ENCODE assay signal across 17 cellular contexts in genomic region chr17:67449885-67450755, GRCh38.
DNase-seq lines count a peak whose midpoint lies in the region; ATAC-seq and TF ChIP-seq lines count a peak whose summit lies in the region.
"Had no signal": no experiment of that assay in that cellular context is flagged by ENCODE, and none has a peak within 500 bp of the region (broad histone marks: within the 10 kb centered on the region; RNA-seq: fewer than 3 reads in every experiment).

No MANE protein-coding gene starts in this region.

- H3K36me3 ChIP-seq in effector memory CD4-positive, alpha-beta T cell (ENCODE audit: control insufficient read depth, insufficient read depth, low read length), result no peaks in the 10 kb centered on the region
- no peaks in the 10 kb centered on the region for H3K36me3 ChIP-seq in breast epithelium

- H3K4me3 Mint-ChIP-seq in T-helper 1 cell treated with Interleukin-12 subunit alpha and Interleukin-12 subunit beta and Interleukin-4 antibody, amounts not matched to agents 30 μg/mL and 1 μg/mL, for 36 hours, result peak overlapping the region; percentile 50
- peak overlapping the region; percentile 16 for H3K4me3 Mint-ChIP-seq in activated CD4-positive, alpha-beta memory T cell treated with anti-CD3 and anti-CD28 coated beads for 36 hours
- H3K4me3 Mint-ChIP-seq: neural crest cell had no signal

- ATAC-seq in stimulated activated naive CD8-positive, alpha-beta T cell treated with anti-CD3 and anti-CD28 coated beads, Interleukin-15, Interleukin-2, amounts not matched to agents 100 U/mL and 50 U/mL, for 24 hours, result no peak

- H3K4me3 ChIP-seq in effector memory CD4-positive, alpha-beta T cell (ENCODE audit: insufficient read depth, low read depth, low read length, poor library complexity, severe bottlenecking), result no peak overlapping the region
- H3K4me3 ChIP-seq in breast epithelium, result no peak overlapping the region
- H3K4me3 ChIP-seq: lung had no signal

- no peaks in the 10 kb centered on the region for H3K9me3 ChIP-seq in effector memory CD4-positive, alpha-beta T cell (ENCODE audit: control insufficient read depth, low read length)
- no peaks in the 10 kb centered on the region for H3K9me3 ChIP-seq in breast epithelium

- peaks cover 52% of the 10 kb centered on the region for H3K4me1 ChIP-seq in effector memory CD4-positive, alpha-beta T cell (ENCODE audit: control insufficient read depth, insufficient read depth, low read length, poor library complexity, severe bottlenecking)
- H3K4me1 ChIP-seq in breast epithelium, result no peaks in the 10 kb centered on the region

- peaks cover 48% of the 10 kb centered on the region for H3K4me1 Mint-ChIP-seq in T-helper 1 cell treated with Interleukin-12 subunit alpha and Interleukin-12 subunit beta and Interleukin-4 antibody, amounts not matched to agents 30 μg/mL and 1 μg/mL, for 36 hours (ENCODE audit: low read depth)
- H3K4me1 Mint-ChIP-seq in activated CD4-positive, alpha-beta memory T cell treated with anti-CD3 and anti-CD28 coated beads for 36 hours (ENCODE audit: low read depth), result peaks cover 79% of the 10 kb centered on the region

- H3K27me3 Mint-ChIP-seq in T-helper 1 cell treated with Interleukin-12 subunit alpha and Interleukin-12 subunit beta and Interleukin-4 antibody, amounts not matched to agents 30 μg/mL and 1 μg/mL, for 36 hours (ENCODE audit: low read depth), result no peaks in the 10 kb centered on the region
- no peaks in the 10 kb centered on the region for H3K27me3 Mint-ChIP-seq in activated CD4-positive, alpha-beta memory T cell treated with anti-CD3 and anti-CD28 coated beads for 36 hours

- CTCF ChIA-PET in activated CD4-positive, alpha-beta memory T cell treated with anti-CD3 and anti-CD28 coated beads for 36 hours (lab: Charles Lee), result interaction anchor here (1.1 kb wide), 1 partner anchor 25 kb away, joined by 6 read pairs; no protein-coding TSS in a partner anchor

- no peaks in the 10 kb centered on the region for H3K27me3 ChIP-seq in effector memory CD4-positive, alpha-beta T cell (replicated peaks; ENCODE audit: control insufficient read depth, insufficient read depth, low read length, poor library complexity, severe bottlenecking)
- H3K27me3 ChIP-seq in breast epithelium, result no peaks in the 10 kb centered on the region

- peak overlapping the region; percentile 26 for H3K27ac ChIP-seq in effector memory CD4-positive, alpha-beta T cell (ENCODE audit: insufficient read depth, low read length, poor library complexity, severe bottlenecking)
- no peak overlapping the region for H3K27ac ChIP-seq in breast epithelium
- H3K27ac ChIP-seq: 22Rv1, epithelial cell of prostate had no signal

- TF ChIP-seq POLR2A in breast epithelium (IDR thresholded peaks at IDR 0.05), result no peak

- TF ChIP-seq CTCF in GM13976 (IDR thresholded peaks at IDR 0.05; ENCODE audit: borderline replicate concordance, control extremely low read depth, extremely low read depth, insufficient read depth, missing control alignments) (no peak), breast epithelium (IDR thresholded peaks at IDR 0.05) (no peak)

- H3K9me3 Mint-ChIP-seq in T-helper 1 cell treated with Interleukin-12 subunit alpha and Interleukin-12 subunit beta and Interleukin-4 antibody, amounts not matched to agents 30 μg/mL and 1 μg/mL, for 36 hours, result peaks cover 4% of the 10 kb centered on the region
- H3K9me3 Mint-ChIP-seq in activated CD4-positive, alpha-beta memory T cell treated with anti-CD3 and anti-CD28 coated beads for 36 hours, result peaks cover 2% of the 10 kb centered on the region
- H3K9me3 Mint-ChIP-seq: neural crest cell had no signal

- POLR2A ChIA-PET in activated CD4-positive, alpha-beta memory T cell treated with anti-CD3 and anti-CD28 coated beads for 36 hours (lab: Charles Lee), result interaction anchor here (0.6 to 2.6 kb wide), 3 partner anchors 9 to 30 kb away, joined by 3 to 21 read pairs (median 3); no protein-coding TSS in a partner anchor

- in situ Hi-C loops in GM13976 (cut with MboI; ENCODE audit: low sequenced_read_pairs, unreplicated experiment), result no loop called here

- peak overlapping the region; percentile 87 for H3K27ac Mint-ChIP-seq in T-helper 1 cell treated with Interleukin-12 subunit alpha and Interleukin-12 subunit beta and Interleukin-4 antibody, amounts not matched to agents 30 μg/mL and 1 μg/mL, for 36 hours
- H3K27ac Mint-ChIP-seq in activated CD4-positive, alpha-beta memory T cell treated with anti-CD3 and anti-CD28 coated beads for 36 hours, result peak overlapping the region; percentile 95

- peaks cover 5% of the 10 kb centered on the region for H3K36me3 Mint-ChIP-seq in T-helper 1 cell treated with Interleukin-12 subunit alpha and Interleukin-12 subunit beta and Interleukin-4 antibody, amounts not matched to agents 30 μg/mL and 1 μg/mL, for 36 hours (ENCODE audit: low read depth)
- H3K36me3 Mint-ChIP-seq in activated CD4-positive, alpha-beta memory T cell treated with anti-CD3 and anti-CD28 coated beads for 36 hours, result peaks cover 2% of the 10 kb centered on the region

- DNase-seq in T-helper 1 cell (no peak), GM13976 (ENCODE audit: low spot score) (no peak), ureter (ENCODE audit: low spot score) (no peak), breast epithelium (ENCODE audit: low spot score in 2 of 2) (no peak)
- DNase-seq in activated CD4-positive, alpha-beta memory T cell treated with anti-CD3 and anti-CD28 coated beads for 36 hours, result no peak
- DNase-seq in effector memory CD4-positive, alpha-beta T cell, result no peak
- DNase-seq in stimulated activated naive CD8-positive, alpha-beta T cell treated with anti-CD3 and anti-CD28 coated beads, Interleukin-15, Interleukin-2, amounts not matched to agents 100 U/mL and 50 U/mL, for 24 hours, result peak; percentile 12
- DNase-seq: C1 segment of cervical spinal cord, DMS79 treated with DMSO at 0.1 percent for 48 hours, NCI-H187, NCI-H510A, substantia nigra had no signal

- intact Hi-C loops in activated CD4-positive, alpha-beta memory T cell treated with anti-CD3 and anti-CD28 coated beads for 36 hours (cut with micrococcal nuclease), result no loop called here
- intact Hi-C loops in breast epithelium (cut with DNase I; ENCODE audit: low total_unique reads), result no loop called here
